Comparison of ENCODE assay signal across 8 cellular contexts in genomic region chr10:124461642-124462347, GRCh38. TPM values are rescaled to one million over a fixed set of nuclear protein-coding genes. Genes with fewer than 3 reads are reported as not detected.
A peak's percentile ranks its signal among the peaks of the same experiment; 100 is the strongest.
DNase-seq lines count a peak whose midpoint lies in the region; ATAC-seq and TF ChIP-seq lines count a peak whose summit lies in the region.

Gene LHPP (plus strand): TSS chr10:124461823. CDS start chr10:124461863, 40 bp downstream.

- TF ChIP-seq CTCF in colonic mucosa (IDR thresholded peaks at IDR 0.05) (peak; percentile 27), left lung (IDR thresholded peaks at IDR 0.05) (peak; percentile 31 to 56)

- intact Hi-C loops in colonic mucosa (cut with DNase I) (no loop called here), left lung (cut with DNase I) (no loop called here)

- peak; percentile 95 for DNase-seq in AG08396 (ENCODE audit: low spot score)
- peak; percentile 46 for DNase-seq in NCI-H345 treated with DMSO at 0.1 percent for 48 hours (lab: John Stamatoyannopoulos, UW; ENCODE audit: unreplicated experiment)
- DNase-seq in activated CD4-positive, alpha-beta T cell treated with anti-CD3 and anti-CD28 coated beads for 4 hours, result peak; percentile 79 to 81
- DNase-seq in colonic mucosa, result peak; percentile 89
- DNase-seq in left lung, result peak; percentile 90 to 99
- DNase-seq in stimulated activated CD4-positive, alpha-beta T cell treated with anti-CD3 and anti-CD28 coated beads, Interleukin-2, amount 100 ng/mL, for 24 hours, result peak; percentile 87 to 90

- H3K4me3 ChIP-seq in colonic mucosa (peak within 1 kb of the TSS; percentile 58), left lung (peak within 1 kb of the TSS; percentile 59 to 72)

- ATAC-seq in GM18867 (IDR thresholded peaks at IDR 0.05; ENCODE audit: unreplicated experiment) (peak; percentile 95), HG03095 (IDR thresholded peaks at IDR 0.05; ENCODE audit: unreplicated experiment) (peak; percentile 95), left lung (peak; percentile 99)

- H3K27me3 ChIP-seq in colonic mucosa, result no peaks in the 10 kb centered on the region
- H3K27me3 ChIP-seq in left lung, result peaks cover 0 to under 1% of the 10 kb centered on the region in 2 donors

- peak within 1 kb of the TSS; percentile 61 to 74 for H3K9ac ChIP-seq in colonic mucosa (ENCODE audit: low read depth in 2 of 2, low read length in 2 of 2)

- no peaks in the 10 kb centered on the region for H3K4me1 ChIP-seq in colonic mucosa
- H3K4me1 ChIP-seq in left lung, result peaks cover 0 to 5% of the 10 kb centered on the region in 2 donors

- no peaks in the 10 kb centered on the region for H3K36me3 ChIP-seq in colonic mucosa
- H3K36me3 ChIP-seq in left lung, result no peaks in the 10 kb centered on the region

- H3K27ac ChIP-seq in colonic mucosa (peak within 1 kb of the TSS; percentile 60), left lung (peak within 1 kb of the TSS; percentile 67 to 73)

- H3K9me3 ChIP-seq in colonic mucosa (no peaks in the 10 kb centered on the region), left lung (no peaks in the 10 kb centered on the region)

RNA-seq across cellular contexts. Expression of gene LHPP, which starts in this region (rescaled TPM):
- total RNA-seq in colonic mucosa, result 10 to 100 TPM; 12.8 to 24.6 TPM
- 10 to 100 TPM; 18.4 to 26.8 TPM for total RNA-seq in left lung

Comparison
In these comparisons a context has a peak if more than half of its experiments do, and no peak if none do; other contexts are left out.
1. Peak in every context shown above with its lines: DNase-seq, ATAC-seq, H3K4me3 ChIP-seq and H3K27ac ChIP-seq.